ENCODE assay signal across 18 cellular contexts in genomic region chr10:3131098-3131497, GRCh38. TPM values are rescaled to one million over a fixed set of nuclear protein-coding genes. Genes with fewer than 3 reads are reported as not detected.
DNase-seq lines count a peak whose midpoint lies in the region; ATAC-seq, FAIRE-seq and TF ChIP-seq lines count a peak whose summit lies in the region.
"Had no signal": no experiment of that assay in that cellular context is flagged by ENCODE, and none has a peak within 500 bp of the region (broad histone marks: within the 10 kb centered on the region; RNA-seq: fewer than 3 reads in every experiment).

No MANE protein-coding gene starts in this region.

- H3K27ac Mint-ChIP-seq in osteocyte (ENCODE audit: unreplicated experiment) = no peak overlapping the region
- H3K27ac Mint-ChIP-seq: HFFc6, naive B cell had no signal

- peaks cover 45% of the 10 kb centered on the region for H3F3A ChIP-seq in GM23248 (ENCODE audit: insufficient read depth)

- H3K4me3 ChIP-seq in A549 = no peak overlapping the region
- no peak overlapping the region for H3K4me3 ChIP-seq in GM23248
- no peak overlapping the region for H3K4me3 ChIP-seq in RWPE2 (ENCODE audit: severe bottlenecking)
- no peak overlapping the region for H3K4me3 ChIP-seq in hepatocyte
- H3K4me3 ChIP-seq: left lung had no signal

- ATAC-seq in A549 = no peak
- peak; percentile 85 for ATAC-seq in RWPE2 (ENCODE audit: low read depth)
- ATAC-seq in HG02588 (IDR thresholded peaks at IDR 0.05; ENCODE audit: unreplicated experiment) = no peak
- no peak for ATAC-seq in Right ventricle myocardium inferior
- ATAC-seq: left lung had no signal

- peak overlapping the region; percentile 46 to 72; a peak in 4 of 6 replicates for H3K27ac ChIP-seq in A549
- no peak overlapping the region for H3K27ac ChIP-seq in GM23248
- H3K27ac ChIP-seq in RWPE2 (ENCODE audit: poor library complexity, severe bottlenecking) = peak overlapping the region; percentile 46
- H3K27ac ChIP-seq in hepatocyte = peak overlapping the region; percentile 34
- H3K27ac ChIP-seq: HL-60, left lung had no signal

- no peak overlapping the region for H2AFZ ChIP-seq in GM23248
- H2AFZ ChIP-seq in hepatocyte = no peak overlapping the region

- H3K36me3 ChIP-seq in GM23248 (ENCODE audit: low read depth) = peaks cover 36% of the 10 kb centered on the region
- H3K36me3 ChIP-seq in RWPE2 (ENCODE audit: low read depth) = peaks cover 88% of the 10 kb centered on the region
- H3K36me3 ChIP-seq in hepatocyte (replicated peaks; ENCODE audit: insufficient read depth, low read depth) = no peaks in the 10 kb centered on the region

- intact Hi-C loops in Right ventricle myocardium inferior (cut with DNase I) = no loop called here

- H3K4me1 Mint-ChIP-seq in osteocyte (ENCODE audit: unreplicated experiment) = peaks cover 13% of the 10 kb centered on the region
- H3K4me1 Mint-ChIP-seq: naive B cell had no signal

- peak overlapping the region; percentile 43 for H3K4me2 ChIP-seq in A549
- H3K4me2 ChIP-seq in GM23248 (ENCODE audit: unreplicated experiment) = no peak overlapping the region
- H3K4me2 ChIP-seq in hepatocyte = no peak overlapping the region

- H3K27me3 ChIP-seq in GM23248 (replicated peaks; ENCODE audit: insufficient read depth) (no peaks in the 10 kb centered on the region), RWPE2 (ENCODE audit: insufficient read depth, poor library complexity, severe bottlenecking) (no peaks in the 10 kb centered on the region), hepatocyte (no peaks in the 10 kb centered on the region)
- H3K27me3 ChIP-seq: left lung had no signal

- peak; percentile 61 for FAIRE-seq in A549 (lab: Jason Lieb, UNC)

- DNase-seq in A549 (ENCODE audit: low read depth in 1 of 2, low spot score in 1 of 2) (peak; percentile 40 to 63), GM23248 (peak; percentile 30), RWPE2 (ENCODE audit: low spot score) (no peak), hepatocyte (ENCODE audit: low spot score) (peak; percentile 70), osteocyte (ENCODE audit: extremely low spot score, unreplicated experiment) (no peak), Right ventricle myocardium inferior (ENCODE audit: missing footprints) (no peak)
- DNase-seq in activated CD8-positive, alpha-beta memory T cell treated with anti-CD3 and anti-CD28 coated beads, Interleukin-2, amount 50 U/mL, for 48 hours = no peak
- DNase-seq: activated CD4-positive, alpha-beta T cell treated with anti-CD3 and anti-CD28 coated beads for 1 hour; activated T-cell treated with anti-CD3 and anti-CD28 coated beads, Interleukin-2, amount 50 U/mL, for 1 hour; amniotic stem cell; HFFc6; hippocampal formation; Karpas-422; left lung; naive B cell; NCI-H345 had no signal

- CTCF ChIA-PET in A549 (lab: Yijun Ruan, JAX) = interaction anchor here (2.3 kb wide), 1 partner anchor 12 kb away, joined by 8 read pairs; no protein-coding TSS in a partner anchor

- H3K4me1 ChIP-seq in A549 (peaks cover 31% of the 10 kb centered on the region), GM23248 (ENCODE audit: insufficient read depth) (peaks cover 6% of the 10 kb centered on the region; the same call in 1 of the 2 replicates), RWPE2 (ENCODE audit: insufficient read depth, poor library complexity, severe bottlenecking) (peaks cover 16% of the 10 kb centered on the region), hepatocyte (ENCODE audit: insufficient read depth) (peaks cover 7% of the 10 kb centered on the region)
- H3K4me1 ChIP-seq: left lung had no signal

- no peak overlapping the region for H3K4me3 Mint-ChIP-seq in osteocyte (ENCODE audit: unreplicated experiment)
- H3K4me3 Mint-ChIP-seq: HFFc6, naive B cell had no signal

- in situ Hi-C loops in GM23248 (cut with MboI) = no loop called here

- POLR2A ChIA-PET in A549 (lab: Yijun Ruan, JAX) = interaction anchor here (1.0 kb wide), 1 partner anchor 40 kb away, joined by 3 read pairs; no protein-coding TSS in a partner anchor

- H3K9me2 ChIP-seq in GM23248 (ENCODE audit: insufficient read depth) (no peaks in the 10 kb centered on the region), hepatocyte (replicated peaks; ENCODE audit: insufficient read depth) (no peaks in the 10 kb centered on the region)

- H3K79me2 ChIP-seq in GM23248 (ENCODE audit: insufficient read depth) (no peaks in the 10 kb centered on the region), hepatocyte (no peaks in the 10 kb centered on the region)

- H3K36me3 Mint-ChIP-seq in osteocyte (ENCODE audit: unreplicated experiment) = peaks cover 48% of the 10 kb centered on the region

- no peaks in the 10 kb centered on the region for H4K20me1 ChIP-seq in GM23248 (ENCODE audit: insufficient read depth)
- H4K20me1 ChIP-seq in hepatocyte (ENCODE audit: insufficient read depth, poor library complexity, severe bottlenecking) = no peaks in the 10 kb centered on the region

- no peaks in the 10 kb centered on the region for H3K27me3 Mint-ChIP-seq in osteocyte (ENCODE audit: unreplicated experiment)
- H3K27me3 Mint-ChIP-seq: naive B cell had no signal

- no peaks in the 10 kb centered on the region for H3K9me3 ChIP-seq in A549
- no peaks in the 10 kb centered on the region for H3K9me3 ChIP-seq in GM23248 (ENCODE audit: low read depth)
- no peaks in the 10 kb centered on the region for H3K9me3 ChIP-seq in RWPE2 (ENCODE audit: severe bottlenecking)
- no peaks in the 10 kb centered on the region for H3K9me3 ChIP-seq in hepatocyte (ENCODE audit: low read depth)

- TF ChIP-seq CTCF in A549 (IDR thresholded peaks at IDR 0.05) (no peak), RWPE2 (IDR thresholded peaks at IDR 0.05; ENCODE audit: poor library complexity, severe bottlenecking) (no peak), hepatocyte (IDR thresholded peaks at IDR 0.05; ENCODE audit: poor library complexity) (no peak), osteocyte (IDR thresholded peaks at IDR 0.05) (no peak)

- no peak overlapping the region for H3K9ac ChIP-seq in GM23248

- no peak for TF ChIP-seq RAD21 in A549 (conservative IDR thresholded peaks at IDR 0.05 in 1 of 2, IDR thresholded peaks at IDR 0.05 in 1 of 2)

- 87% methylated on average over 4 of the region's 4 CpGs for WGBS in A549 (ENCODE audit: missing lambda C conversion rate)
- WGBS in GM23248 (ENCODE audit: low coverage in 1 of 2, low lambda C conversion rate in 2 of 2, missing lambda C conversion rate in 2 of 2), 2 experiments = 96 to 98% methylated on average over 4 of the region's 4 CpGs
- 79% methylated on average over 4 of the region's 4 CpGs for WGBS in hepatocyte (ENCODE audit: low lambda C conversion rate, missing lambda C conversion rate)

- TF ChIP-seq POLR2A in A549 (IDR thresholded peaks at IDR 0.05; ENCODE audit: low read length) = no peak

- no peaks in the 10 kb centered on the region for H3K9me3 Mint-ChIP-seq in osteocyte (ENCODE audit: unreplicated experiment)
- H3K9me3 Mint-ChIP-seq: HFFc6 had no signal

- TF ChIP-seq EP300 in A549 (IDR thresholded peaks at IDR 0.05) = no peak

TF ChIP-seq in A549, 52 proteins besides CTCF, POLR2A, EP300 and RAD21:
- TF ChIP-seq ZC3H11A (IDR thresholded peaks at IDR 0.05) (no peak), HES2 (IDR thresholded peaks at IDR 0.05) (0 out of 2 replicates have a peak, but pooled peaks have one; percentile 8), FOSL2 (IDR thresholded peaks at IDR 0.05) (no peak), FOSL2 (CRISPR knock-in tag; IDR thresholded peaks at IDR 0.05) (peak; percentile 42; the same call in 1 of the 2 replicates), CEBPB (IDR thresholded peaks at IDR 0.05) (peak; percentile 62 to 75; a peak in 3 of 4 replicates), RNF2 (IDR thresholded peaks at IDR 0.05; ENCODE audit: borderline replicate concordance, low read depth) (no peak)

RNA-seq across cellular contexts. Expression of gene PITRM1, which starts 41.5 kb away (rescaled TPM):
- 45.9 and 62.3 TPM in 2 replicates for polyA plus RNA-seq in A549 (2011; rRNA removed)
- polyA plus RNA-seq in A549 (2012; cell fraction: cytosol; rRNA removed) = 59.8 and 62.4 TPM in 2 replicates
- polyA plus RNA-seq in A549 (2012; cell fraction: nucleus; rRNA removed) = 123 and 130 TPM in 2 replicates
- polyA plus RNA-seq in A549 (2017; fragmentation: RNase III; extraction: RNeasy Plus Mini Kit Qiagen cat#74134 plus additional on column Dnase treatment) = 64.0 to 72.0 TPM (median 64.5 TPM) in 3 replicates
- 62.6 and 68.0 TPM in 2 replicates for polyA minus RNA-seq in A549 (2011; rRNA and poly(A)+ RNA removed)
- 75.5 and 94.4 TPM in 2 replicates for total RNA-seq in GM23248 (2014; rRNA removed; shearing (Covaris generic))
- 79.7 and 81.9 TPM in 2 replicates for polyA plus RNA-seq in GM23248 (2016; fragmentation: Nextera tagmentation; extraction: Ambion mirVana)
- total RNA-seq in hepatocyte = 45.9 and 61.2 TPM in 2 replicates
- polyA plus RNA-seq in hepatocyte = 44.1 and 53.1 TPM in 2 replicates
- 76.5 and 78.7 TPM in 2 replicates for total RNA-seq in osteocyte
- total RNA-seq in Right ventricle myocardium inferior = 91.1 TPM

Comparison
In these comparisons a context has a peak if more than half of its experiments do, and no peak if none do; other contexts are left out.
1. DNase-seq: peak in A549 (2 of 2), GM23248 (single experiment) and hepatocyte (single experiment); none in RWPE2 (single experiment), osteocyte (single experiment), activated CD8-positive, alpha-beta memory T cell treated with anti-CD3 and anti-CD28 coated beads, Interleukin-2, amount 50 U/mL, for 48 hours (single experiment) and Right ventricle myocardium inferior (single experiment).